9 cellular contexts compared by ENCODE assay signal in genomic region chr11:116786966-116787365, GRCh38. TPM values are rescaled to one million over a fixed set of nuclear protein-coding genes. Genes with fewer than 3 reads are reported as not detected.
DNase-seq lines count a peak whose midpoint lies in the region; ATAC-seq and TF ChIP-seq lines count a peak whose summit lies in the region.
"Had no signal": no experiment of that assay in that cellular context is flagged by ENCODE, and none has a peak within 500 bp of the region (broad histone marks: within the 10 kb centered on the region; RNA-seq: fewer than 3 reads in every experiment).

No MANE protein-coding gene starts in this region.

- WGBS in testis, 2 donors = 48 to 58% methylated on average over 5 of the region's 5 CpGs

- ATAC-seq in activated CD4-positive, alpha-beta T cell treated with anti-CD3 and anti-CD28 coated beads for 36 hours = no peak
- ATAC-seq in GM21526 (IDR thresholded peaks at IDR 0.05; ENCODE audit: low FRiP score, unreplicated experiment) (no peak), GM21723 (IDR thresholded peaks at IDR 0.05; ENCODE audit: unreplicated experiment) (no peak)

- peaks cover 49% of the 10 kb centered on the region for H3K36me3 Mint-ChIP-seq in activated CD4-positive, alpha-beta T cell treated with anti-CD3 and anti-CD28 coated beads for 36 hours (ENCODE audit: low read depth)
- H3K36me3 Mint-ChIP-seq in activated naive CD8-positive, alpha-beta T cell treated with anti-CD3 and anti-CD28 coated beads for 36 hours = peaks cover 30% of the 10 kb centered on the region

- no peak for DNase-seq in activated CD4-positive, alpha-beta T cell treated with anti-CD3 and anti-CD28 coated beads for 36 hours
- no peak for DNase-seq in activated CD4-positive, alpha-beta T cell treated with anti-CD3 and anti-CD28 coated beads, Interleukin-2, amount 50 U/mL, for 4 hours
- no peak for DNase-seq in activated naive CD8-positive, alpha-beta T cell treated with anti-CD3 and anti-CD28 coated beads for 36 hours
- DNase-seq in kidney epithelial cell (ENCODE audit: low read depth) = no peak
- no peak for DNase-seq in testis
- DNase-seq in NCI-H774 (lab: John Stamatoyannopoulos, UW) = no peak
- DNase-seq: AML-193 had no signal

- TF ChIP-seq POLR2A in testis (IDR thresholded peaks at IDR 0.05) = no peak

- peaks cover 11% of the 10 kb centered on the region for H3K4me1 ChIP-seq in testis

- TF ChIP-seq CTCF in kidney epithelial cell (IDR thresholded peaks at IDR 0.05; ENCODE audit: insufficient read depth, low read length, poor library complexity, severe bottlenecking) (no peak), testis (IDR thresholded peaks at IDR 0.05) (no peak)

- CTCF ChIA-PET in activated CD4-positive, alpha-beta T cell treated with anti-CD3 and anti-CD28 coated beads for 36 hours (lab: Charles Lee) = interaction anchor here (0.5 to 6.5 kb wide), 10 partner anchors 11 to 443 kb away, joined by 3 to 89 read pairs (median 4); partner anchors contain the start of gene APOA1

- no peak overlapping the region for H3K27ac ChIP-seq in testis

- intact Hi-C loops in activated CD4-positive, alpha-beta T cell treated with anti-CD3 and anti-CD28 coated beads for 36 hours (cut with DNase I, micrococcal nuclease) = loop anchor here in 1 of 2 experiments (5.0 kb wide), 1 partner anchor 65 kb away; no protein-coding TSS in a partner anchor
- intact Hi-C loops in testis (cut with DNase I; ENCODE audit: low total_unique reads) = no loop called here

- H3K27ac Mint-ChIP-seq in activated CD4-positive, alpha-beta T cell treated with anti-CD3 and anti-CD28 coated beads for 36 hours = peak overlapping the region; percentile 88
- H3K27ac Mint-ChIP-seq in activated naive CD8-positive, alpha-beta T cell treated with anti-CD3 and anti-CD28 coated beads for 36 hours = peak overlapping the region; percentile 59

- H3K36me3 ChIP-seq in kidney epithelial cell (ENCODE audit: control insufficient read depth, insufficient read depth, low read length) = peaks cover 3% of the 10 kb centered on the region
- H3K36me3 ChIP-seq in testis (ENCODE audit: low read depth, missing control alignments) = no peaks in the 10 kb centered on the region

- H3K4me3 ChIP-seq in kidney epithelial cell (ENCODE audit: low read depth, low read length) (peak overlapping the region; percentile 92), testis (peak overlapping the region; percentile 98 to 99)

- peak overlapping the region; percentile 96 for H3K4me3 Mint-ChIP-seq in activated CD4-positive, alpha-beta T cell treated with anti-CD3 and anti-CD28 coated beads for 36 hours
- peak overlapping the region; percentile 89 for H3K4me3 Mint-ChIP-seq in activated naive CD8-positive, alpha-beta T cell treated with anti-CD3 and anti-CD28 coated beads for 36 hours

- H3K9me3 ChIP-seq in testis = no peaks in the 10 kb centered on the region

- peaks cover 62% of the 10 kb centered on the region for H3K4me1 Mint-ChIP-seq in activated CD4-positive, alpha-beta T cell treated with anti-CD3 and anti-CD28 coated beads for 36 hours
- peaks cover 47% of the 10 kb centered on the region for H3K4me1 Mint-ChIP-seq in activated naive CD8-positive, alpha-beta T cell treated with anti-CD3 and anti-CD28 coated beads for 36 hours

- POLR2A ChIA-PET in activated CD4-positive, alpha-beta T cell treated with anti-CD3 and anti-CD28 coated beads for 36 hours (lab: Charles Lee) = interaction anchor here (0.6 to 0.8 kb wide), 3 partner anchors 10 to 444 kb away, joined by 3 to 4 read pairs (median 3); no protein-coding TSS in a partner anchor

- H3K27me3 ChIP-seq in kidney epithelial cell (ENCODE audit: control insufficient read depth, insufficient read depth, low read length) = peaks cover 2% of the 10 kb centered on the region
- no peaks in the 10 kb centered on the region for H3K27me3 ChIP-seq in testis

- H3K27me3 Mint-ChIP-seq in activated CD4-positive, alpha-beta T cell treated with anti-CD3 and anti-CD28 coated beads for 36 hours = no peaks in the 10 kb centered on the region
- no peaks in the 10 kb centered on the region for H3K27me3 Mint-ChIP-seq in activated naive CD8-positive, alpha-beta T cell treated with anti-CD3 and anti-CD28 coated beads for 36 hours

- H3K9me3 Mint-ChIP-seq in activated CD4-positive, alpha-beta T cell treated with anti-CD3 and anti-CD28 coated beads for 36 hours (ENCODE audit: low read depth) = no peaks in the 10 kb centered on the region
- no peaks in the 10 kb centered on the region for H3K9me3 Mint-ChIP-seq in activated naive CD8-positive, alpha-beta T cell treated with anti-CD3 and anti-CD28 coated beads for 36 hours

RNA-seq across cellular contexts. Expression of gene ZPR1, which starts 0.9 kb away (rescaled TPM):
- total RNA-seq in activated CD4-positive, alpha-beta T cell treated with anti-CD3 and anti-CD28 coated beads for 36 hours = 100 to 1,000 TPM in 1 of 2 experiments, 10 to 100 TPM in 1; 88.8 to 106 TPM
- total RNA-seq in activated naive CD8-positive, alpha-beta T cell treated with anti-CD3 and anti-CD28 coated beads for 36 hours = 100 to 1,000 TPM; 100 to 101 TPM
- total RNA-seq in kidney epithelial cell (46.9 and 82.1 TPM in 2 replicates), testis (10 to 100 TPM; 44.4 to 68.0 TPM)
- 138 TPM for polyA plus RNA-seq in testis (ENCODE audit: insufficient read depth, low read depth, low replicate concordance)

RNA-seq across cellular contexts. Expression of gene APOA5, which starts 4.7 kb away (rescaled TPM):
- total RNA-seq in activated CD4-positive, alpha-beta T cell treated with anti-CD3 and anti-CD28 coated beads for 36 hours = not detected
- total RNA-seq in activated naive CD8-positive, alpha-beta T cell treated with anti-CD3 and anti-CD28 coated beads for 36 hours = not detected
- not detected in 2 replicates for total RNA-seq in kidney epithelial cell
- under 1 TPM in 1 of 2 donors, not detected in 1; 0.24 TPM for total RNA-seq in testis
- not detected for polyA plus RNA-seq in testis (ENCODE audit: insufficient read depth, low read depth, low replicate concordance)

RNA-seq across cellular contexts. Expression of gene BUD13, which starts 14.2 kb away (rescaled TPM):
- total RNA-seq in activated CD4-positive, alpha-beta T cell treated with anti-CD3 and anti-CD28 coated beads for 36 hours = 10 to 100 TPM; 30.2 to 35.6 TPM
- total RNA-seq in activated naive CD8-positive, alpha-beta T cell treated with anti-CD3 and anti-CD28 coated beads for 36 hours = 10 to 100 TPM; 33.4 to 37.0 TPM
- total RNA-seq in kidney epithelial cell (11.4 and 12.1 TPM in 2 replicates), testis (10 to 100 TPM; 25.9 to 32.0 TPM)
- 47.2 TPM for polyA plus RNA-seq in testis (ENCODE audit: insufficient read depth, low read depth, low replicate concordance)

RNA-seq across cellular contexts. Expression of gene APOA4, which starts 36.1 kb away (rescaled TPM):
- not detected for total RNA-seq in activated CD4-positive, alpha-beta T cell treated with anti-CD3 and anti-CD28 coated beads for 36 hours
- not detected for total RNA-seq in activated naive CD8-positive, alpha-beta T cell treated with anti-CD3 and anti-CD28 coated beads for 36 hours
- total RNA-seq in kidney epithelial cell (not detected in 2 replicates), testis (not detected)
- not detected for polyA plus RNA-seq in testis (ENCODE audit: insufficient read depth, low read depth, low replicate concordance)

RNA-seq across cellular contexts. Expression of gene APOC3, which starts 42.7 kb away (rescaled TPM):
- total RNA-seq in activated CD4-positive, alpha-beta T cell treated with anti-CD3 and anti-CD28 coated beads for 36 hours = not detected
- total RNA-seq in activated naive CD8-positive, alpha-beta T cell treated with anti-CD3 and anti-CD28 coated beads for 36 hours = not detected
- total RNA-seq in kidney epithelial cell (not detected in 2 replicates), testis (under 1 TPM in 1 of 2 donors, not detected in 1; 0.81 TPM)
- 4.0 TPM for polyA plus RNA-seq in testis (ENCODE audit: insufficient read depth, low read depth, low replicate concordance)
